Comparison of ENCODE assay signal across 9 cellular contexts in the genomic region with DNA sequence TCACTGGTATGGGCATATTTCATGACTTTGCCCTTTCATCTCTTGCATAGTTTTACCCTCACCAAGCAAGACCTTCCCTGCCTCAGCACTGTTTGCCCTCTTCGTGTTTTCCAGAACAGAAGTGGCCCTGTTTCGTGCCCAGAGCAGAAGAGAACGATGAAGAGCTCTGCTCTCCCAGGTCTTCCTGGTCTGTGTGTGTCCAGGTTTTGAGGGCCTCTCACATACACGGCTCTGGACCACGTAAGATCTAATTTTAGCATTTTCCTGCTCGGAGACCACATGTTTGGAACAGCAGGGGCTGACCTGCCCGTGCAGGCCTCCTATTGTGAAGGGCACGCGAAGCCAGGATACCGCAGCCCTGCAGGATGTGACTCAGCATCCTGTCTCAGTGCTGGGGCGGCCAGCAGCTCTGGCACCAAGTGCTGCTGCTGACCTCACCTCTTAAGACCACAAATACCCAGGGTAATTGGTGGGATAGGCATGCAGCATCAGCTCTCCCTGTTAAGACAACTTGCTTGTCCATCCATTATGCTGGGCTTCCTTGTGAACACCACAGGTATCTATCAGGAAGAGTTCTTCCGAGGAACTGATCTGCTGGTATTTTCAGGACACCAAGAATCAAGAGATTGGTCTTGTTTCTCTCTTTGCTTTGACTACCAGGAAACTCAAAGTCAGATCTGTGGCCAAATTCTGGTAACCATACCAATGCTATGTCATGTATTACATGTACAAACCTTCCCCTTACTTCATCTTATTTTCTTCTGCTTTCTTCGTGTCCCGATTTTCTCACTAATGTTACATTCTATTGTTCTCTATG. TPM values are rescaled to one million over a fixed set of nuclear protein-coding genes. Genes with fewer than 3 reads are reported as not detected.
DNase-seq lines count a peak whose midpoint lies in the region; ATAC-seq and TF ChIP-seq lines count a peak whose summit lies in the region.
"Had no signal": no experiment of that assay in that cellular context is flagged by ENCODE, and none has a peak within 500 bp of the region (broad histone marks: within the 10 kb centered on the region; RNA-seq: fewer than 3 reads in every experiment).

No MANE protein-coding gene starts in this region.

- peak overlapping the region; percentile 49 for H3K27ac Mint-ChIP-seq in glutamatergic neuron (ENCODE audit: unreplicated experiment)

- peaks cover 36% of the 10 kb centered on the region for H3K4me1 Mint-ChIP-seq in glutamatergic neuron (ENCODE audit: low read depth, unreplicated experiment)

- H3K27ac ChIP-seq in RWPE1 = peak overlapping the region; percentile 97

- CTCF ChIA-PET in BJ (lab: Yijun Ruan, JAX) (interaction anchor here (0.9 to 3.0 kb wide), 4 partner anchors 11 to 112 kb away, joined by 3 to 20 read pairs (median 4); no protein-coding TSS in a partner anchor), RWPE1 (lab: Yijun Ruan, JAX) (interaction anchor here (0.6 to 1.7 kb wide), 3 partner anchors 10 to 256 kb away, joined by 5 to 9 read pairs (median 5); no protein-coding TSS in a partner anchor)

- peaks cover 9% of the 10 kb centered on the region for H3K36me3 ChIP-seq in BJ (ENCODE audit: control insufficient read depth, insufficient read depth, low read length)

- H3K36me3 Mint-ChIP-seq in glutamatergic neuron (ENCODE audit: unreplicated experiment) = peaks cover 10% of the 10 kb centered on the region

- peaks cover 7% of the 10 kb centered on the region for H3K27me3 Mint-ChIP-seq in glutamatergic neuron (ENCODE audit: unreplicated experiment)

- H3K4me3 Mint-ChIP-seq in glutamatergic neuron (ENCODE audit: unreplicated experiment) = peak overlapping the region; percentile 13

- H3K27me3 ChIP-seq in BJ (ENCODE audit: control insufficient read depth, insufficient read depth, low read length) = no peaks in the 10 kb centered on the region

- peak; percentile 100 for DNase-seq in BJ (ENCODE audit: low read depth)
- DNase-seq in RWPE1 (ENCODE audit: low spot score) = peak; percentile 96
- peak; percentile 73 for DNase-seq in activated naive CD4-positive, alpha-beta T cell treated with Interleukin-2 at 50 U/mL for 16 hours
- DNase-seq in glutamatergic neuron = no peak
- peak; percentile 100 for DNase-seq in pulmonary artery endothelial cell (ENCODE audit: low read depth, low spot score)
- no peak for DNase-seq in cortex of kidney (lab: John Stamatoyannopoulos, UW)

- peak; percentile 87 for ATAC-seq in GM19324 (IDR thresholded peaks at IDR 0.05; ENCODE audit: low FRiP score, unreplicated experiment)
- ATAC-seq in HG03442 (IDR thresholded peaks at IDR 0.05; ENCODE audit: unreplicated experiment) = peak; percentile 95

- peaks cover 2% of the 10 kb centered on the region for H3K9me3 Mint-ChIP-seq in glutamatergic neuron (ENCODE audit: unreplicated experiment)

- no peak overlapping the region for H3K4me3 ChIP-seq in BJ (ENCODE audit: low read depth, low read length)

- no peak for TF ChIP-seq CTCF in BJ (IDR thresholded peaks at IDR 0.05; ENCODE audit: insufficient read depth, low read depth, low read length)
- no peak for TF ChIP-seq CTCF in RWPE1 (conservative IDR thresholded peaks at IDR 0.05; ENCODE audit: low read depth)
- no peak for TF ChIP-seq CTCF in glutamatergic neuron (IDR thresholded peaks at IDR 0.05; ENCODE audit: partially characterized antibody, unreplicated experiment)

- POLR2A ChIA-PET in BJ (lab: Charles Lee) = interaction anchor here (0.6 to 1.5 kb wide), 4 partner anchors 12 to 198 kb away, joined by 3 to 9 read pairs (median 6); no protein-coding TSS in a partner anchor
- POLR2A ChIA-PET in RWPE1 (lab: Yijun Ruan, JAX; ENCODE audit: low non-redundant PET) = interaction anchor here (0.9 to 1.2 kb wide), 2 partner anchors 8 to 23 kb away, joined by 3 to 4 read pairs; no protein-coding TSS in a partner anchor

RNA-seq across cellular contexts. Expression of a gene that starts 19.0 kb away (rescaled TPM):
- 40.6 and 52.3 TPM in 2 replicates for polyA plus RNA-seq in BJ (2011; rRNA removed)
- polyA minus RNA-seq in BJ (2011; rRNA and poly(A)+ RNA removed) = 39.1 and 47.4 TPM in 2 replicates
- total RNA-seq in glutamatergic neuron (ENCODE audit: unreplicated experiment) (28.2 TPM), pulmonary artery endothelial cell (14.4 and 26.1 TPM in 2 replicates)

RNA-seq across cellular contexts. Expression of a gene that starts 41.5 kb away (rescaled TPM):
- not detected in 2 replicates for polyA plus RNA-seq in BJ (2011; rRNA removed)
- polyA minus RNA-seq in BJ (2011; rRNA and poly(A)+ RNA removed) = not detected in 2 replicates
- total RNA-seq in glutamatergic neuron (ENCODE audit: unreplicated experiment) (not detected), pulmonary artery endothelial cell (not detected in 2 replicates)
- total RNA-seq: T-helper 2 cell treated with Interferon-gamma antibody and Interleukin-4, amounts not matched to agents 100 ng/mL and 5 ng/mL, for 36 hours had no signal

Comparison
In these comparisons a context has a peak if more than half of its experiments do, and no peak if none do; other contexts are left out.
1. DNase-seq: peak in BJ (single experiment), RWPE1 (single experiment), activated naive CD4-positive, alpha-beta T cell treated with Interleukin-2 at 50 U/mL for 16 hours (single experiment) and pulmonary artery endothelial cell (single experiment); none in glutamatergic neuron (single experiment) and cortex of kidney (single experiment).